Comparison of ENCODE assay signal across 1 cellular context in genomic region chr10:104831272-104831671, GRCh38.
TF ChIP-seq lines count a peak whose summit lies in the region.

No MANE protein-coding gene starts in this region.

TF ChIP-seq in GM12878, 131 proteins besides CTCF, POLR2A, EP300 and RAD21 (continued from another document):
- no peak for TF ChIP-seq USF1 (IDR thresholded peaks at IDR 0.05; ENCODE audit: borderline replicate concordance, extremely low read length, insufficient read depth, low read depth, low read length)
- no peak for TF ChIP-seq RB1 (IDR thresholded peaks at IDR 0.05; ENCODE audit: borderline replicate concordance)
